ENCODE assay signal across 11 cellular contexts in the genomic region with DNA sequence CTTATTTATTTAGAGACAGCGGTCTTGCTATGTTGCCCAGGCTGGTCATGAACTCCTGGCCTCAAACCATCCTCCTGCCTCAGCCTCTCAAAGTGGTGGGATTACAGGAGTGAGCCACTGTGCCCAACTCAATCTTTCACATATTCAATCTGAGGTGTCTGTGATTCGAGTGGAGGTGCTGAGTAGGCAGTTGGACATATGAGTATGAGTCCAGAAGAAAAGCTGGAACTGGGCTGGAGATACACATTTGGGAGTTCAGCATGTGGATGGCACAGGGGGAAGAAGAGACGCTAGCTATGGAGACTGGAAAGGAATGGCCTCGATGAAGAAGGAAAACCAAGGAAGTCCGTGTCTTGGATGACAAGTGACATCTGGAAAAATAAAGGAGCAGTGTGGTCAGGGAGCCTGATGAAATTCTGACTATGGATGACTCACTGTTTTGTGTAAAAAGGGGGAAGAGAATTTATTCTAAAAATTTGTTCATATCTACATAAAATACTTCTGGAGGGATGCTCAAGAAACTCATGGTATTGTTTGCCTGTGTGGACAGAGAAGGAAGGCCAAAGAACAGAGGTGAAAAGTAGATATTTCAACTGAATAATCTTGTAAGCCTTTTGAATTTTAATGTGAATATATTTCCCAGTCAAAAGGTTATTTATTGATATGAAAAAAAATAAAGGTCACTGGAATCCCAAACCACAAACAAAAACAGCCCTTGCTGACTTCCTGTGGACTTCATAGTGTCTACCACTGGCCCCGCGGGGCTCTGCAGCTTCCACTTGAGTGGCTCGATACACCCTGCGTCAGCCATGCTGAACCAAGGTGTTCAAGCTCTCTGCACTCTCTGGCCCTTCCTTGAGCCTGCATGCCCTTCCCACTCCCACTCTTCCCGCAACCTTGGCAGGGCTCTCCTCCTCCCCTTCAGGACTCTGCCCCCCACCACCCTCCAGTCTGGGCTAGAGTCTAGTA. TPM values are rescaled to one million over a fixed set of nuclear protein-coding genes. Genes with fewer than 3 reads are reported as not detected.
DNase-seq lines count a peak whose midpoint lies in the region; ATAC-seq and TF ChIP-seq lines count a peak whose summit lies in the region.
"Had no signal": no experiment of that assay in that cellular context is flagged by ENCODE, and none has a peak within 500 bp of the region (broad histone marks: within the 10 kb centered on the region; RNA-seq: fewer than 3 reads in every experiment).

No MANE protein-coding gene starts in this region.

- H3K4me3 ChIP-seq in SJSA1 (no peak overlapping the region), stomach (no peak overlapping the region), aorta (ENCODE audit: low read length in 2 of 2) (no peak overlapping the region)

- H3K9me3 Mint-ChIP-seq in activated naive CD4-positive, alpha-beta T cell treated with anti-CD3 and anti-CD28 coated beads, Interleukin-2, amount 50 U/mL, for 24 hours, result no peaks in the 10 kb centered on the region
- H3K9me3 Mint-ChIP-seq in activated naive CD4-positive, alpha-beta T cell treated with anti-CD3 and anti-CD28 coated beads, Interleukin-2, amount 10 ng/mL, durations not matched to agents 7 days and 5 days, result no peaks in the 10 kb centered on the region
- no peaks in the 10 kb centered on the region for H3K9me3 Mint-ChIP-seq in progenitor cell of endocrine pancreas (ENCODE audit: low read depth)
- H3K9me3 Mint-ChIP-seq: activated CD8-positive, alpha-beta T cell treated with anti-CD3 and anti-CD28 coated beads for 36 hours had no signal

- H3K9me3 ChIP-seq in SJSA1 (replicated peaks) (no peaks in the 10 kb centered on the region; the same call in 1 of the 2 replicates), stomach (no peaks in the 10 kb centered on the region), aorta (ENCODE audit: control insufficient read depth, low read length) (no peaks in the 10 kb centered on the region)

- no peak for TF ChIP-seq POLR2A in stomach (IDR thresholded peaks at IDR 0.05)

- no peak for TF ChIP-seq EP300 in stomach (IDR thresholded peaks at IDR 0.05)

- DNase-seq in activated naive CD4-positive, alpha-beta T cell treated with anti-CD3 and anti-CD28 coated beads, Interleukin-2, amount 10 ng/mL, durations not matched to agents 7 days and 5 days, result no peak
- DNase-seq in SJSA1 (ENCODE audit: low read depth in 1 of 2, low spot score in 2 of 2), result peak; percentile 81 to 89
- DNase-seq in fibroblast of peridontal ligament (ENCODE audit: extremely low read depth), result peak; percentile 80
- DNase-seq in stromal cell of bone marrow (ENCODE audit: low read depth), result peak; percentile 48
- no peak for DNase-seq in progenitor cell of endocrine pancreas (ENCODE audit: low spot score, unreplicated experiment)
- DNase-seq in stomach, result no peak
- no peak for DNase-seq in aorta
- DNase-seq: activated CD8-positive, alpha-beta T cell treated with anti-CD3 and anti-CD28 coated beads for 36 hours; C1 segment of cervical spinal cord; cerebellar nuclear complex had no signal

- H3K27me3 ChIP-seq in SJSA1 (replicated peaks) (peaks cover 6% of the 10 kb centered on the region; the same call in 1 of the 2 replicates), stomach (no peaks in the 10 kb centered on the region), aorta (ENCODE audit: control insufficient read depth in 1 of 2, insufficient read depth in 2 of 2, low read length in 1 of 2) (no peaks in the 10 kb centered on the region)

- CTCF ChIA-PET in activated naive CD4-positive, alpha-beta T cell treated with anti-CD3 and anti-CD28 coated beads, Interleukin-2, amount 10 ng/mL, durations not matched to agents 7 days and 5 days (lab: Charles Lee), result no interaction called here

- H3K27ac ChIP-seq in SJSA1, result no peak overlapping the region
- peak overlapping the region in 2 of 5 donors; percentile 59 to 92 for H3K27ac ChIP-seq in stomach
- no peak overlapping the region for H3K27ac ChIP-seq in aorta (ENCODE audit: low read depth in 1 of 2, low read length in 2 of 2)

- H3K36me3 ChIP-seq in SJSA1 (no peaks in the 10 kb centered on the region), stomach (no peaks in the 10 kb centered on the region), aorta (ENCODE audit: control insufficient read depth in 1 of 2, insufficient read depth in 2 of 2, low read length in 1 of 2) (no peaks in the 10 kb centered on the region)

- H3K4me1 Mint-ChIP-seq in activated naive CD4-positive, alpha-beta T cell treated with anti-CD3 and anti-CD28 coated beads, Interleukin-2, amount 50 U/mL, for 24 hours, result peaks cover 52% of the 10 kb centered on the region
- peaks cover 43% of the 10 kb centered on the region for H3K4me1 Mint-ChIP-seq in activated naive CD4-positive, alpha-beta T cell treated with anti-CD3 and anti-CD28 coated beads, Interleukin-2, amount 10 ng/mL, durations not matched to agents 7 days and 5 days
- peaks cover 25% of the 10 kb centered on the region for H3K4me1 Mint-ChIP-seq in progenitor cell of endocrine pancreas (ENCODE audit: low read depth)

- no peak overlapping the region for H3K4me3 Mint-ChIP-seq in activated naive CD4-positive, alpha-beta T cell treated with anti-CD3 and anti-CD28 coated beads, Interleukin-2, amount 50 U/mL, for 24 hours
- H3K4me3 Mint-ChIP-seq in activated naive CD4-positive, alpha-beta T cell treated with anti-CD3 and anti-CD28 coated beads, Interleukin-2, amount 10 ng/mL, durations not matched to agents 7 days and 5 days, result no peak overlapping the region
- H3K4me3 Mint-ChIP-seq in progenitor cell of endocrine pancreas (ENCODE audit: low read depth), result no peak overlapping the region
- H3K4me3 Mint-ChIP-seq: activated CD8-positive, alpha-beta T cell treated with anti-CD3 and anti-CD28 coated beads for 36 hours had no signal

- TF ChIP-seq CTCF in progenitor cell of endocrine pancreas (IDR thresholded peaks at IDR 0.05; ENCODE audit: unreplicated experiment) (no peak), stomach (IDR thresholded peaks at IDR 0.05) (no peak)

- H3K4me1 ChIP-seq in SJSA1 (replicated peaks), result peaks cover 11% of the 10 kb centered on the region; the same call in 1 of the 2 replicates
- peaks cover 23 to 56% (median 40%) of the 10 kb centered on the region in 4 donors for H3K4me1 ChIP-seq in stomach
- no peaks in the 10 kb centered on the region for H3K4me1 ChIP-seq in aorta (ENCODE audit: control insufficient read depth in 1 of 2, insufficient read depth in 2 of 2, low read length in 2 of 2)

- intact Hi-C loops in stomach (cut with DNase I; ENCODE audit: low total_unique reads), result no loop called here
- intact Hi-C loops in aorta (cut with DNase I), result no loop called here

- H3K27ac Mint-ChIP-seq in activated naive CD4-positive, alpha-beta T cell treated with anti-CD3 and anti-CD28 coated beads, Interleukin-2, amount 50 U/mL, for 24 hours, result peak overlapping the region; percentile 68
- no peak overlapping the region for H3K27ac Mint-ChIP-seq in activated naive CD4-positive, alpha-beta T cell treated with anti-CD3 and anti-CD28 coated beads, Interleukin-2, amount 10 ng/mL, durations not matched to agents 7 days and 5 days
- H3K27ac Mint-ChIP-seq in progenitor cell of endocrine pancreas, result no peak overlapping the region
- H3K27ac Mint-ChIP-seq: activated CD8-positive, alpha-beta T cell treated with anti-CD3 and anti-CD28 coated beads for 36 hours had no signal

- no peak for ATAC-seq in aorta (ENCODE audit: low FRiP score)
- ATAC-seq: activated CD8-positive, alpha-beta T cell treated with anti-CD3 and anti-CD28 coated beads for 36 hours had no signal

- no peaks in the 10 kb centered on the region for H3K36me3 Mint-ChIP-seq in activated naive CD4-positive, alpha-beta T cell treated with anti-CD3 and anti-CD28 coated beads, Interleukin-2, amount 50 U/mL, for 24 hours
- H3K36me3 Mint-ChIP-seq in activated naive CD4-positive, alpha-beta T cell treated with anti-CD3 and anti-CD28 coated beads, Interleukin-2, amount 10 ng/mL, durations not matched to agents 7 days and 5 days, result no peaks in the 10 kb centered on the region
- no peaks in the 10 kb centered on the region for H3K36me3 Mint-ChIP-seq in progenitor cell of endocrine pancreas (ENCODE audit: insufficient read depth)

- WGBS in stomach, 5 donors, result 73 to 84% (median 79%) methylated on average over 10 of the region's 10 CpGs
- 70 to 78% methylated on average over 10 of the region's 10 CpGs for WGBS in aorta, 2 donors

- no peaks in the 10 kb centered on the region for H3K27me3 Mint-ChIP-seq in activated naive CD4-positive, alpha-beta T cell treated with anti-CD3 and anti-CD28 coated beads, Interleukin-2, amount 50 U/mL, for 24 hours
- no peaks in the 10 kb centered on the region for H3K27me3 Mint-ChIP-seq in activated naive CD4-positive, alpha-beta T cell treated with anti-CD3 and anti-CD28 coated beads, Interleukin-2, amount 10 ng/mL, durations not matched to agents 7 days and 5 days
- H3K27me3 Mint-ChIP-seq in progenitor cell of endocrine pancreas, result peaks cover 37% of the 10 kb centered on the region
- H3K27me3 Mint-ChIP-seq: activated CD8-positive, alpha-beta T cell treated with anti-CD3 and anti-CD28 coated beads for 36 hours had no signal

RNA-seq across cellular contexts. Expression of gene LTA4H, which starts 8.9 kb away (rescaled TPM):
- 537 and 538 TPM in 2 replicates for total RNA-seq in SJSA1 (2014; rRNA removed; shearing (Covaris generic))
- total RNA-seq in progenitor cell of endocrine pancreas (98.9 and 103 TPM in 2 replicates), stomach (10 to 100 TPM; 22.6 to 91.5 (median 73.6) TPM), aorta (10 to 100 TPM; 45.5 to 66.8 TPM)
- polyA plus RNA-seq in stomach (10 to 100 TPM; 38.2 to 62.6 (median 51.6) TPM), aorta (10 to 100 TPM; 52.1 to 56.8 TPM)

RNA-seq across cellular contexts. Expression of gene HAL, which starts 48.2 kb away (rescaled TPM):
- total RNA-seq in SJSA1 (2014; rRNA removed; shearing (Covaris generic)), result 0.18 and 0.34 TPM in 2 replicates
- 0.46 and 0.49 TPM in 2 replicates for total RNA-seq in progenitor cell of endocrine pancreas
- total RNA-seq in stomach, result 10 to 100 TPM in 1 of 5 donors, 1 to 10 TPM in 1, under 1 TPM in 1, not detected in 2; 0.89 to 85.8 (median 2.8) TPM
- under 1 TPM in 1 of 3 donors, not detected in 2; 0.23 TPM for polyA plus RNA-seq in stomach
- total RNA-seq in aorta, result 1 to 10 TPM in 1 of 2 donors, under 1 TPM in 1; 0.39 to 1.4 TPM
- polyA plus RNA-seq in aorta, result under 1 TPM in 1 of 2 donors, not detected in 1; 0.63 TPM

Comparison
In these comparisons a context has a peak if more than half of its experiments do, and no peak if none do; other contexts are left out.
1. DNase-seq: peak in SJSA1 (2 of 2), fibroblast of peridontal ligament (single experiment) and stromal cell of bone marrow (single experiment); none in activated naive CD4-positive, alpha-beta T cell treated with anti-CD3 and anti-CD28 coated beads, Interleukin-2, amount 10 ng/mL, durations not matched to agents 7 days and 5 days (single experiment), progenitor cell of endocrine pancreas (single experiment), stomach (single experiment) and aorta (0 of 2).